ENCODE assay signal across 8 cellular contexts in the genomic region with DNA sequence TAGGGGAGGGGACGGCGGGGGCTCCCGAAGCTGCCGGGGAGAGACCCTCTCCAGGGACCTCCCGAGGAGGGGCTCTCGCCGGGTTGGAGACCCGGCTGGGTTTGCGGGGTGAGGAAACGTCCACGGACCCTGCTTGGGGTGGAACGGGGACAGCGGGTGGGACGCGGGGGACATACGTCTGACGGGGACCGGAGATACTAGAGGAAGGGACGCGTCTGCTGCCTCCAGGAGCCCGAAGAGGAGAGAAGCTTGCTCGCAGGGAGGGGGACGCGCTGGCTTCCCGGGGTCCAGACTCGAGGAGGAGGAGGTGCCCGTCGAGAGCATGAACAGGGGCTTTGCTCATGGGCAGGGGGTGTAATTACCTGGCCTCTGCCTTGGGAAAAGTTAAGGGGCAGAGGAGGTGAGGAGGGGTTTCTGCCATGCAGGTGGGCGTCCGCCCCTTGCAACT. TPM values are rescaled to one million over a fixed set of nuclear protein-coding genes. Genes with fewer than 3 reads are reported as not detected.
DNase-seq lines count a peak whose midpoint lies in the region; ATAC-seq and TF ChIP-seq lines count a peak whose summit lies in the region.

No MANE protein-coding gene starts in this region.

- no peaks in the 10 kb centered on the region for H3K9me3 Mint-ChIP-seq in effector memory CD8-positive, alpha-beta T cell
- no peaks in the 10 kb centered on the region for H3K9me3 Mint-ChIP-seq in nephron

- WGBS in GM23248 (ENCODE audit: low coverage in 1 of 2, low lambda C conversion rate in 2 of 2, missing lambda C conversion rate in 2 of 2), 2 experiments = 0 to 2% methylated on average over 17 to 28 of the region's 30 CpGs

- H3K36me3 Mint-ChIP-seq in effector memory CD8-positive, alpha-beta T cell (ENCODE audit: insufficient read depth) = no peaks in the 10 kb centered on the region
- no peaks in the 10 kb centered on the region for H3K36me3 Mint-ChIP-seq in nephron (ENCODE audit: low read depth)

- H3K4me3 ChIP-seq in GM23248 = peak overlapping the region; percentile 98
- peak overlapping the region; percentile 64 for H3K4me3 ChIP-seq in SJCRH30

- no peak overlapping the region for H3K27ac ChIP-seq in GM23248
- H3K27ac ChIP-seq in SJCRH30 = no peak overlapping the region

- H3F3A ChIP-seq in GM23248 (ENCODE audit: insufficient read depth) = no peaks in the 10 kb centered on the region

- H3K4me1 Mint-ChIP-seq in effector memory CD8-positive, alpha-beta T cell (ENCODE audit: low read depth in 2 of 2) = peaks cover 10% of the 10 kb centered on the region in 2 donors
- H3K4me1 Mint-ChIP-seq in nephron = peaks cover 13% of the 10 kb centered on the region

- TF ChIP-seq CTCF in nephron (IDR thresholded peaks at IDR 0.05; ENCODE audit: unreplicated experiment in 3 of 3) = no peak

- H3K79me2 ChIP-seq in GM23248 (ENCODE audit: insufficient read depth) = no peaks in the 10 kb centered on the region; the same call in 1 of the 2 replicates

- H3K4me1 ChIP-seq in GM23248 (ENCODE audit: insufficient read depth) (no peaks in the 10 kb centered on the region), SJCRH30 (no peaks in the 10 kb centered on the region)

- no peaks in the 10 kb centered on the region for H3K9me3 ChIP-seq in GM23248 (ENCODE audit: low read depth)
- no peaks in the 10 kb centered on the region for H3K9me3 ChIP-seq in SJCRH30 (replicated peaks)

- H3K27ac Mint-ChIP-seq in effector memory CD8-positive, alpha-beta T cell = peak overlapping the region in 1 of 2 donors; percentile 35
- H3K27ac Mint-ChIP-seq in nephron = no peak overlapping the region

- peak overlapping the region; percentile 82 for H3K9ac ChIP-seq in GM23248

- H3K27me3 Mint-ChIP-seq in effector memory CD8-positive, alpha-beta T cell = no peaks in the 10 kb centered on the region
- peaks cover 13% of the 10 kb centered on the region for H3K27me3 Mint-ChIP-seq in nephron (ENCODE audit: low read depth)

- in situ Hi-C loops in GM23248 (cut with MboI) = no loop called here

- H3K4me2 ChIP-seq in GM23248 (ENCODE audit: unreplicated experiment) = peak overlapping the region; percentile 97

- H2AFZ ChIP-seq in GM23248 = peak overlapping the region; percentile 99

- DNase-seq in COLO668 (lab: John Stamatoyannopoulos, UW; ENCODE audit: unreplicated experiment) (peak; percentile 55), GM23248 (peak; percentile 48), SJCRH30 (peak; percentile 38 to 51), HuH-7 (ENCODE audit: low spot score) (no peak)
- DNase-seq in effector memory CD8-positive, alpha-beta T cell = no peak

- H3K27me3 ChIP-seq in GM23248 (replicated peaks; ENCODE audit: insufficient read depth) (no peaks in the 10 kb centered on the region), SJCRH30 (no peaks in the 10 kb centered on the region)

- peak; percentile 47 for ATAC-seq in effector memory CD8-positive, alpha-beta T cell (replicated peaks)
- ATAC-seq in HG03457 (IDR thresholded peaks at IDR 0.05; ENCODE audit: unreplicated experiment) (no peak), GM19463 (IDR thresholded peaks at IDR 0.05; ENCODE audit: unreplicated experiment) (no peak)

- peak overlapping the region; percentile 74 to 92 for H3K4me3 Mint-ChIP-seq in effector memory CD8-positive, alpha-beta T cell
- H3K4me3 Mint-ChIP-seq in nephron = peak overlapping the region; percentile 91 to 94 (median 94)

- H3K36me3 ChIP-seq in GM23248 (ENCODE audit: low read depth) = no peaks in the 10 kb centered on the region
- no peaks in the 10 kb centered on the region for H3K36me3 ChIP-seq in SJCRH30

- H4K20me1 ChIP-seq in GM23248 (ENCODE audit: insufficient read depth) = no peaks in the 10 kb centered on the region

- no peaks in the 10 kb centered on the region for H3K9me2 ChIP-seq in GM23248 (ENCODE audit: insufficient read depth)

RNA-seq across cellular contexts. Expression of gene DNMT3B, which starts 0.6 kb away (rescaled TPM):
- total RNA-seq in GM23248 (2014; rRNA removed; shearing (Covaris generic)) = 1.5 and 2.0 TPM in 2 replicates
- polyA plus RNA-seq in GM23248 (2016; fragmentation: Nextera tagmentation; extraction: Ambion mirVana) = 0.81 and 0.85 TPM in 2 replicates
- total RNA-seq in SJCRH30 (2014; rRNA removed; shearing (Covaris generic)) = 15.6 TPM in 2 replicates

RNA-seq across cellular contexts. Expression of gene COMMD7, which starts 19.5 kb away (rescaled TPM):
- total RNA-seq in GM23248 (2014; rRNA removed; shearing (Covaris generic)) = 32.0 and 37.0 TPM in 2 replicates
- polyA plus RNA-seq in GM23248 (2016; fragmentation: Nextera tagmentation; extraction: Ambion mirVana) = 68.8 and 72.5 TPM in 2 replicates
- 18.8 and 19.8 TPM in 2 replicates for total RNA-seq in SJCRH30 (2014; rRNA removed; shearing (Covaris generic))

RNA-seq across cellular contexts. Expression of gene MAPRE1, which starts 57.0 kb away (rescaled TPM):
- total RNA-seq in GM23248 (2014; rRNA removed; shearing (Covaris generic)) = 91.3 and 94.8 TPM in 2 replicates
- polyA plus RNA-seq in GM23248 (2016; fragmentation: Nextera tagmentation; extraction: Ambion mirVana) = 77.4 and 82.8 TPM in 2 replicates
- 322 and 324 TPM in 2 replicates for total RNA-seq in SJCRH30 (2014; rRNA removed; shearing (Covaris generic))

Comparison
In these comparisons a context has a peak if more than half of its experiments do, and no peak if none do; other contexts are left out.
1. DNase-seq: peak in COLO668 (single experiment), GM23248 (single experiment) and SJCRH30 (2 of 2); none in effector memory CD8-positive, alpha-beta T cell (0 of 3) and HuH-7 (single experiment).